1 cellular context compared by ENCODE assay signal in the genomic region with DNA sequence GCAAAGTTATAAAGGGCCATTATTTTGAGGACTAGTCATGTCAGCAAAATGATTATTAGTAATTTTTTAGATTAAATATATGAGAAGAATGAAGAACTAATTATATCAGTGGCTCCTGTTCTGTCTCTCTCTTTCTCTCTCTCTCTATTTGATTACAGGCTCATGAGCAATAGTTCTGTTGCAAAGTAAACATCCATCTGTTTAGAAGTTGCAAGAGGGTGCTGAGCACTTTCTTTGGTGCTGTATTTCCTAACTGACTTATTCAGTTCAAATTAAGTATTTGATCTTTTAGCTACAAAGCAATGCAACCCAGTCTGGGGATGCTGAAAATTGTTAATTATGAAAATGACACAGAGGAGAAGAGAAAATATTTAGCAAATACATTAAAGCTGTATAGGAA.
TF ChIP-seq lines count a peak whose summit lies in the region.

No MANE protein-coding gene starts in this region.

TF ChIP-seq in HCT116, 20 proteins besides CTCF, POLR2A, EP300 and RAD21 (continued from another document):
- TF ChIP-seq YY1 (IDR thresholded peaks at IDR 0.05; ENCODE audit: extremely low read depth, insufficient replicate concordance, low read depth, low read length) (no peak), EGR1 (IDR thresholded peaks at IDR 0.05; ENCODE audit: low read depth) (no peak), ZNF274 (IDR thresholded peaks at IDR 0.05; ENCODE audit: low read depth, low read length) (no peak), SP1 (IDR thresholded peaks at IDR 0.05; ENCODE audit: low read depth) (no peak), ZFX (IDR thresholded peaks at IDR 0.05) (no peak), POLR2AphosphoS5 (IDR thresholded peaks at IDR 0.05; ENCODE audit: low read depth, low read length) (no peak), FOSL1 (IDR thresholded peaks at IDR 0.05; ENCODE audit: low read depth) (no peak), SRF (IDR thresholded peaks at IDR 0.05; ENCODE audit: low read depth) (no peak), TCF7L2 (IDR thresholded peaks at IDR 0.05; ENCODE audit: borderline replicate concordance, extremely low read depth, insufficient read depth, insufficient read length) (no peak)
- TF ChIP-seq, protein P1, sequence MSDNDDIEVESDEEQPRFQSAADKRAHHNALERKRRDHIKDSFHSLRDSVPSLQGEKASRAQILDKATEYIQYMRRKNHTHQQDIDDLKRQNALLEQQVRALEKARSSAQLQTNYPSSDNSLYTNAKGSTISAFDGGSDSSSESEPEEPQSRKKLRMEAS (IDR thresholded peaks at IDR 0.05) = no peak
